ENCODE assay signal across 8 cellular contexts in the genomic region with DNA sequence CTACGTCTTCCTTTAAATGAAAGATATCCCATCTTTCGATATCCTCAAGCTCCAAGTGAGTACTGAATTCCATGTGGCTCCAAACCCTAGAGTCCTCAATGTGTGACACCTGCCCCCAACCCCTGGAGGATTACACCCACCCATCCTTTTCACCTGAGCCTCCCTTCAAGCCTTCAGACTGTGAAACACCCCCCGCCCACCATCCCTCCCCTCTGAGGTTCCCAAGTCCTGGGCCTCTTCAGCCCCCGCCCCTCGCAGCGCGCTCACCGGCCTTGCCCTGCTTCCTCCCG. TPM values are rescaled to one million over a fixed set of nuclear protein-coding genes. Genes with fewer than 3 reads are reported as not detected.
DNase-seq lines count a peak whose midpoint lies in the region; ATAC-seq, FAIRE-seq and TF ChIP-seq lines count a peak whose summit lies in the region.

No MANE protein-coding gene starts in this region.

- TF ChIP-seq CTCF in bronchial epithelial cell (IDR thresholded peaks at IDR 0.05; ENCODE audit: insufficient read depth, low read length, severe bottlenecking), result no peak
- no peak for TF ChIP-seq CTCF in vagina (IDR thresholded peaks at IDR 0.05)

- peak overlapping the region; percentile 47 to 94 (median 90) for H3K27ac Mint-ChIP-seq in naive B cell

- intact Hi-C loops in vagina (cut with DNase I), result loop anchor here (5.0 to 10.0 kb wide), 2 partner anchors 56 to 104 kb away; a partner anchor contains a TSS

- peaks cover 0 to 30% (median 11%) of the 10 kb centered on the region in 11 experiments; a peak in 12 of 22 replicates for H4K20me1 ChIP-seq in BLaER1 treated with 17β-estradiol and CSF1 and Interleukin-3, amounts not matched to agents 10 nM and 100 nM

- ATAC-seq in naive B cell (ENCODE audit: low read depth in 2 of 2), result no peak
- no peak for ATAC-seq in GM19023 (IDR thresholded peaks at IDR 0.05; ENCODE audit: unreplicated experiment)

- peaks cover 63 to 88% (median 69%) of the 10 kb centered on the region in 10 experiments for H3K4me1 ChIP-seq in BLaER1 treated with 17β-estradiol and CSF1 and Interleukin-3, amounts not matched to agents 10 nM and 100 nM
- H3K4me1 ChIP-seq in vagina, result peaks cover 47% of the 10 kb centered on the region

- no peaks in the 10 kb centered on the region for H3K9me3 ChIP-seq in BLaER1 treated with 17β-estradiol and CSF1 and Interleukin-3, amounts not matched to agents 10 nM and 100 nM (replicated peaks in 1 of 11)
- H3K9me3 ChIP-seq in MG63 (no peaks in the 10 kb centered on the region), vagina (no peaks in the 10 kb centered on the region)

- H3K4me3 Mint-ChIP-seq in naive B cell, result peak overlapping the region; percentile 82 to 95 (median 94)

- peaks cover 18 to 55% (median 40%) of the 10 kb centered on the region in 3 donors for H3K4me1 Mint-ChIP-seq in naive B cell

- H3K36me3 ChIP-seq in BLaER1 treated with 17β-estradiol and CSF1 and Interleukin-3, amounts not matched to agents 10 nM and 100 nM, result peaks cover 48 to 63% (median 57%) of the 10 kb centered on the region in 11 experiments
- H3K36me3 ChIP-seq in MG63 (peaks cover 64% of the 10 kb centered on the region), bronchial epithelial cell (ENCODE audit: control insufficient read depth, insufficient read depth, low read length) (peaks cover 19% of the 10 kb centered on the region), vagina (peaks cover 0 to 36% of the 10 kb centered on the region in 2 donors)

- H3K9me3 Mint-ChIP-seq in naive B cell, result no peaks in the 10 kb centered on the region

- no peak for FAIRE-seq in bronchial epithelial cell (lab: Jason Lieb, UNC)

- no peak for TF ChIP-seq POLR2A in vagina (IDR thresholded peaks at IDR 0.05)

- DNase-seq in MG63, result no peak
- DNase-seq in bronchial epithelial cell (ENCODE audit: low read depth), result peak; percentile 18
- no peak for DNase-seq in naive B cell
- DNase-seq in vagina (ENCODE audit: extremely low spot score in 2 of 2), result no peak
- DNase-seq in GF-D8 (lab: John Stamatoyannopoulos, UW), result no peak
- DNase-seq in DMS153 (lab: John Stamatoyannopoulos, UW), result no peak

- peak overlapping the region; percentile 93 to 99 (median 98); a peak in 21 of 22 replicates for H3K27ac ChIP-seq in BLaER1 treated with 17β-estradiol and CSF1 and Interleukin-3, amounts not matched to agents 10 nM and 100 nM
- peak overlapping the region; percentile 97 for H3K27ac ChIP-seq in vagina

- peaks cover 0 to 8% of the 10 kb centered on the region in 2 donors for H3K36me3 Mint-ChIP-seq in naive B cell

- peak overlapping the region; percentile 72 to 90 (median 80) for H3K4me3 ChIP-seq in BLaER1 treated with 17β-estradiol and CSF1 and Interleukin-3, amounts not matched to agents 10 nM and 100 nM
- H3K4me3 ChIP-seq in MG63 (peak overlapping the region; percentile 100), bronchial epithelial cell (ENCODE audit: low read depth, low read length) (peak overlapping the region; percentile 60), vagina (peak overlapping the region; percentile 73 to 91)

- H3K27me3 ChIP-seq in BLaER1 treated with 17β-estradiol and CSF1 and Interleukin-3, amounts not matched to agents 10 nM and 100 nM, result no peaks in the 10 kb centered on the region
- no peaks in the 10 kb centered on the region for H3K27me3 ChIP-seq in MG63
- no peaks in the 10 kb centered on the region for H3K27me3 ChIP-seq in bronchial epithelial cell (ENCODE audit: control insufficient read depth, insufficient read depth, low read length)
- no peaks in the 10 kb centered on the region for H3K27me3 ChIP-seq in vagina

- H3K9ac ChIP-seq in BLaER1 treated with 17β-estradiol and CSF1 and Interleukin-3, amounts not matched to agents 10 nM and 100 nM, result peak overlapping the region; percentile 92 to 99 (median 97)

- H3K27me3 Mint-ChIP-seq in naive B cell, result no peaks in the 10 kb centered on the region

- peak overlapping the region; percentile 89 to 99 (median 94) for H3K4me2 ChIP-seq in BLaER1 treated with 17β-estradiol and CSF1 and Interleukin-3, amounts not matched to agents 10 nM and 100 nM

RNA-seq across cellular contexts. Expression of a gene that starts 0.4 kb away (rescaled TPM):
- 10.3 and 16.2 TPM in 2 replicates for total RNA-seq in MG63 (2014; rRNA removed; shearing (Covaris generic); ENCODE audit: low replicate concordance)
- total RNA-seq in bronchial epithelial cell (7.4 and 20.0 TPM in 2 replicates), vagina (19.2 TPM)
- 10 to 100 TPM in 5 of 6 donors, 1 to 10 TPM in 1; 10.0 to 45.1 (median 29.4) TPM for polyA plus RNA-seq in naive B cell (ENCODE audit: low read depth in 6 of 6)

RNA-seq across cellular contexts. Expression of a gene that starts 5.3 kb away (rescaled TPM):
- total RNA-seq in MG63 (2014; rRNA removed; shearing (Covaris generic); ENCODE audit: low replicate concordance), result 6.9 and 16.0 TPM in 2 replicates
- 23.7 and 28.3 TPM in 2 replicates for total RNA-seq in bronchial epithelial cell
- polyA plus RNA-seq in naive B cell (ENCODE audit: low read depth in 6 of 6), result 10 to 100 TPM; 36.2 to 77.3 (median 69.5) TPM
- total RNA-seq in vagina, result 56.5 TPM

RNA-seq across cellular contexts. Expression of a gene that starts 9.4 kb away (rescaled TPM):
- 140 and 175 TPM in 2 replicates for total RNA-seq in MG63 (2014; rRNA removed; shearing (Covaris generic); ENCODE audit: low replicate concordance)
- 216 and 351 TPM in 2 replicates for total RNA-seq in bronchial epithelial cell
- 10 to 100 TPM; 23.3 to 34.0 (median 26.3) TPM for polyA plus RNA-seq in naive B cell (ENCODE audit: low read depth in 6 of 6)
- total RNA-seq in vagina, result 110 TPM

RNA-seq across cellular contexts. Expression of a gene that starts 13.3 kb away (rescaled TPM):
- 124 and 222 TPM in 2 replicates for total RNA-seq in MG63 (2014; rRNA removed; shearing (Covaris generic); ENCODE audit: low replicate concordance)
- total RNA-seq in bronchial epithelial cell (56.3 and 76.9 TPM in 2 replicates), vagina (30.4 TPM)
- 100 to 1,000 TPM; 117 to 196 (median 131) TPM for polyA plus RNA-seq in naive B cell (ENCODE audit: low read depth in 6 of 6)

RNA-seq across cellular contexts. Expression of a gene that starts 22.0 kb away (rescaled TPM):
- total RNA-seq in MG63 (2014; rRNA removed; shearing (Covaris generic); ENCODE audit: low replicate concordance), result 39.6 and 49.6 TPM in 2 replicates
- total RNA-seq in bronchial epithelial cell, result 40.8 and 49.3 TPM in 2 replicates
- polyA plus RNA-seq in naive B cell (ENCODE audit: low read depth in 6 of 6), result 10 to 100 TPM; 37.0 to 57.0 (median 49.4) TPM
- total RNA-seq in vagina, result 20.6 TPM
